26 cellular contexts compared by ENCODE assay signal in genomic region chr1:195733408-195733807, GRCh38.
DNase-seq lines count a peak whose midpoint lies in the region; ATAC-seq, FAIRE-seq and TF ChIP-seq lines count a peak whose summit lies in the region.
"Had no signal": no experiment of that assay in that cellular context is flagged by ENCODE, and none has a peak within 500 bp of the region (broad histone marks: within the 10 kb centered on the region; RNA-seq: fewer than 3 reads in every experiment).

No MANE protein-coding gene starts in this region.

- intact Hi-C loops in K562 (cut with micrococcal nuclease), result no loop called here

- H3K9me3 ChIP-seq in K562 (replicated peaks; ENCODE audit: control insufficient read depth, insufficient read depth, low read depth, low read length) (no peaks in the 10 kb centered on the region), neural progenitor cell (ENCODE audit: low read depth) (no peaks in the 10 kb centered on the region)
- H3K9me3 ChIP-seq: BLaER1, HAP-1, SJSA1 had no signal

- no peaks in the 10 kb centered on the region for H3K36me3 ChIP-seq in K562 (ENCODE audit: control insufficient read depth, insufficient read depth, low read length)
- H3K36me3 ChIP-seq in neural progenitor cell, result no peaks in the 10 kb centered on the region
- H3K36me3 ChIP-seq: BLaER1, HAP-1, SJSA1 had no signal

- WGBS in K562 (ENCODE audit: insufficient coverage, low coverage, missing lambda C conversion rate), result 11% methylated on average over 4 of the region's 4 CpGs

- no peak for TF ChIP-seq POLR2A in K562 (conservative IDR thresholded peaks at IDR 0.05)

- no peaks in the 10 kb centered on the region for H3K27me3 ChIP-seq in K562 (ENCODE audit: control insufficient read depth in 2 of 2, insufficient read depth in 2 of 2, low read length in 2 of 2)
- H3K27me3 ChIP-seq in neural progenitor cell, result no peaks in the 10 kb centered on the region
- H3K27me3 ChIP-seq: BLaER1, SJSA1 had no signal

- DNase-seq in M059J (ENCODE audit: low read depth), result peak; percentile 42
- no peak for DNase-seq in K562 (ENCODE audit: extremely low read depth in 1 of 4, low spot score in 3 of 4)
- DNase-seq in iris pigment epithelial cell (ENCODE audit: low read depth), result peak; percentile 1
- DNase-seq in KBM-7, result no peak
- DNase-seq in neural progenitor cell (ENCODE audit: low spot score), result no peak
- no peak for DNase-seq in mesothelial cell of epicardium (ENCODE audit: low spot score in 2 of 2, unreplicated experiment in 2 of 2)
- no peak for DNase-seq in NCI-H1694 treated with DMSO at 0.1 percent for 48 hours (lab: John Stamatoyannopoulos, UW)
- DNase-seq: CD4-positive, alpha-beta T cell; COR-L47; DMS 273 treated with DMSO at 0.1 percent for 48 hours; DMS79 treated with DMSO at 0.1 percent for 48 hours; NCI-H1092 treated with DMSO at 0.1 percent for 48 hours; NCI-H1436 treated with DMSO at 0.1 percent for 48 hours; NCI-H2029; NCI-H226; NCI-H510A treated with DMSO at 0.1 percent for 48 hours; NCI-H748 treated with DMSO at 0.1 percent for 48 hours; NK-92 treated with Interleukin-12 subunit alpha and Interleukin-12 subunit beta, amount 100 ng/mL, for 24 hours had no signal

- H3K27ac ChIP-seq in K562 (ENCODE audit: extremely low read depth, low read depth, low read length) (no peak overlapping the region), neural progenitor cell (no peak overlapping the region)
- H3K27ac ChIP-seq: 22Rv1, BLaER1, SJSA1 had no signal

- no TSS peak for BruUV-seq in K562 (replicated peaks; lab: Mats Ljungman, UMichigan)

- no peak for FAIRE-seq in K562 (lab: Jason Lieb, UNC)
- FAIRE-seq: GM12878, RCC 7860 had no signal

- CTCF ChIA-PET in K562 (lab: Yijun Ruan, JAX; ENCODE audit: low intra/inter-chr PET ratio), result no interaction called here

- H3F3A ChIP-seq in neural progenitor cell (ENCODE audit: low read depth), result no peaks in the 10 kb centered on the region

- H3K36me3 Mint-ChIP-seq in neural progenitor cell, result no peaks in the 10 kb centered on the region
- H3K36me3 Mint-ChIP-seq in mesothelial cell of epicardium, result peaks cover 4% of the 10 kb centered on the region

- H3K79me2 ChIP-seq in K562 (ENCODE audit: control insufficient read depth, insufficient read depth, low read length) (no peaks in the 10 kb centered on the region), neural progenitor cell (ENCODE audit: low read depth) (no peaks in the 10 kb centered on the region)

- ATAC-seq in GM18870 (IDR thresholded peaks at IDR 0.05; ENCODE audit: unreplicated experiment) (peak; percentile 14), K562 (no peak)
- ATAC-seq: Right ventricle myocardium inferior had no signal

- no peaks in the 10 kb centered on the region for H3K9me1 ChIP-seq in K562 (ENCODE audit: control insufficient read depth, insufficient read depth, low read length)

- H3K9me3 Mint-ChIP-seq in neural progenitor cell (no peaks in the 10 kb centered on the region), mesothelial cell of epicardium (peaks cover 13% of the 10 kb centered on the region)
- H3K9me3 Mint-ChIP-seq: CD4-positive, alpha-beta T cell had no signal

- H3K27me3 Mint-ChIP-seq in neural progenitor cell (ENCODE audit: insufficient read depth, low read depth), result peaks cover 3% of the 10 kb centered on the region
- H3K27me3 Mint-ChIP-seq in mesothelial cell of epicardium (ENCODE audit: low read depth), result no peaks in the 10 kb centered on the region
- H3K27me3 Mint-ChIP-seq: CD4-positive, alpha-beta T cell had no signal

- in situ Hi-C loops in K562 (cut with MboI) (no loop called here), KBM-7 (cut with MboI; ENCODE audit: low pct_unique_long_range_greater_than_20kb, low sequenced_read_pairs) (no loop called here)

- H3K9ac ChIP-seq in K562 (ENCODE audit: insufficient read depth in 1 of 2, low read depth in 2 of 2, low read length in 2 of 2), result no peak overlapping the region
- H3K9ac ChIP-seq in neural progenitor cell, result no peak overlapping the region
- H3K9ac ChIP-seq: BLaER1 had no signal

- H3K4me2 ChIP-seq in K562 (ENCODE audit: insufficient read depth, low read length), result no peak overlapping the region
- no peak overlapping the region for H3K4me2 ChIP-seq in neural progenitor cell
- H3K4me2 ChIP-seq: BLaER1 had no signal

- TF ChIP-seq RAD21 in K562 (CRISPR knock-in tag; conservative IDR thresholded peaks at IDR 0.05 in 1 of 2, IDR thresholded peaks at IDR 0.05 in 1 of 2), result no peak

- H3K4me1 Mint-ChIP-seq in neural progenitor cell, result no peaks in the 10 kb centered on the region
- H3K4me1 Mint-ChIP-seq in mesothelial cell of epicardium, result peaks cover 2% of the 10 kb centered on the region

- no peak for TF ChIP-seq CTCF in K562 (IDR thresholded peaks at IDR 0.05 in 2 of 3, conservative IDR thresholded peaks at IDR 0.05 in 1 of 3; ENCODE audit: insufficient read depth in 2 of 3, low read depth in 1 of 3, low read length in 3 of 3)
- TF ChIP-seq CTCF in neural progenitor cell (IDR thresholded peaks at IDR 0.05), result no peak
- no peak for TF ChIP-seq CTCF in mesothelial cell of epicardium (IDR thresholded peaks at IDR 0.05; ENCODE audit: unreplicated experiment)

- H3K27ac Mint-ChIP-seq in neural progenitor cell, result no peak overlapping the region
- no peak overlapping the region for H3K27ac Mint-ChIP-seq in mesothelial cell of epicardium
- H3K27ac Mint-ChIP-seq: CD4-positive, alpha-beta T cell had no signal

- TF ChIP-seq EP300 in K562 (IDR thresholded peaks at IDR 0.05; ENCODE audit: low read length), result no peak

- H3K4me3 ChIP-seq in K562 (no peak overlapping the region), neural progenitor cell (no peak overlapping the region)
- H3K4me3 ChIP-seq: BLaER1, GM12878, HAP-1, SJSA1 had no signal

- H2AFZ ChIP-seq in K562 (ENCODE audit: low read depth, low read length) (peak overlapping the region; percentile 26; the same call in 1 of the 2 replicates), neural progenitor cell (replicated peaks) (no peak overlapping the region)

- H3K4me3 Mint-ChIP-seq in neural progenitor cell, result no peak overlapping the region
- no peak overlapping the region for H3K4me3 Mint-ChIP-seq in mesothelial cell of epicardium
- H3K4me3 Mint-ChIP-seq: CD4-positive, alpha-beta T cell had no signal

- no peaks in the 10 kb centered on the region for H3K4me1 ChIP-seq in K562 (replicated peaks in 1 of 2; ENCODE audit: control insufficient read depth in 2 of 2, insufficient read depth in 2 of 2, low read length in 2 of 2)
- H3K4me1 ChIP-seq in neural progenitor cell, result no peaks in the 10 kb centered on the region
- H3K4me1 ChIP-seq: BLaER1, HAP-1, SJSA1 had no signal

- H4K20me1 ChIP-seq in K562 (replicated peaks; ENCODE audit: control insufficient read depth, insufficient read depth, low read length) (no peaks in the 10 kb centered on the region), neural progenitor cell (ENCODE audit: low read depth) (no peaks in the 10 kb centered on the region)
- H4K20me1 ChIP-seq: BLaER1 had no signal

- POLR2A ChIA-PET in K562 (lab: Yijun Ruan, JAX), result no interaction called here

TF ChIP-seq in K562, 482 proteins besides CTCF, POLR2A, EP300 and RAD21:
- TF ChIP-seq MBD2 (IDR thresholded peaks at IDR 0.05; ENCODE audit: borderline replicate concordance, low read depth) (no peak), CC2D1A (IDR thresholded peaks at IDR 0.05) (no peak), CHCHD3 (CRISPR knock-in tag; IDR thresholded peaks at IDR 0.05) (no peak), TFAP4 (CRISPR knock-in tag; IDR thresholded peaks at IDR 0.05; ENCODE audit: borderline replicate concordance) (no peak), KLF13 (tag; IDR thresholded peaks at IDR 0.05; ENCODE audit: borderline replicate concordance, low read depth) (no peak)

Comparison
In these comparisons a context has a peak if more than half of its experiments do, and no peak if none do; other contexts are left out.
1. DNase-seq: peak in M059J (single experiment) and iris pigment epithelial cell (single experiment); none in K562 (0 of 4), KBM-7 (single experiment), neural progenitor cell (single experiment), mesothelial cell of epicardium (0 of 2) and NCI-H1694 treated with DMSO at 0.1 percent for 48 hours (single experiment).